8 cellular contexts compared by ENCODE assay signal in genomic region chr16:67807148-67807682, GRCh38. TPM values are rescaled to one million over a fixed set of nuclear protein-coding genes. Genes with fewer than 3 reads are reported as not detected.
DNase-seq lines count a peak whose midpoint lies in the region; ATAC-seq and TF ChIP-seq lines count a peak whose summit lies in the region.

No MANE protein-coding gene starts in this region.

- peaks cover 2% of the 10 kb centered on the region in 3 donors for H3K27me3 Mint-ChIP-seq in CD14-positive monocyte (ENCODE audit: low read depth in 3 of 3)
- no peaks in the 10 kb centered on the region for H3K27me3 Mint-ChIP-seq in IgD-negative memory B cell
- H3K27me3 Mint-ChIP-seq in natural killer cell treated with Interleukin-12 subunit alpha and Interleukin-12 subunit beta and Interleukin-15 and Interleukin-18, amount 100 ng/mL, for 72 hours: no peaks in the 10 kb centered on the region

- no peak for ATAC-seq in natural killer cell treated with Interleukin-12 subunit alpha and Interleukin-12 subunit beta and Interleukin-15 and Interleukin-18, amount 100 ng/mL, for 72 hours
- no peak for ATAC-seq in HG03280 (IDR thresholded peaks at IDR 0.05; ENCODE audit: unreplicated experiment)

- TF ChIP-seq CTCF in CD14-positive monocyte (IDR thresholded peaks at IDR 0.05) (no peak), choroid plexus epithelial cell (conservative IDR thresholded peaks at IDR 0.05; ENCODE audit: low read depth, low read length) (peak; percentile 18)

- H3K27ac Mint-ChIP-seq in CD14-positive monocyte: peak overlapping the region in 6 of 7 donors; percentile 10 to 96 (median 94)
- peak overlapping the region; percentile 47 to 94 (median 82) for H3K27ac Mint-ChIP-seq in IgD-negative memory B cell
- H3K27ac Mint-ChIP-seq in natural killer cell treated with Interleukin-12 subunit alpha and Interleukin-12 subunit beta and Interleukin-15 and Interleukin-18, amount 100 ng/mL, for 72 hours: peak overlapping the region; percentile 49 to 86

- peak overlapping the region; percentile 91 for H3K4me3 ChIP-seq in choroid plexus epithelial cell (ENCODE audit: low read depth, low read length)

- intact Hi-C loops in CD14-positive monocyte (cut with micrococcal nuclease): loop anchor here (1.0 to 10.0 kb wide), 5 partner anchors 39 to 142 kb away; partner anchors contain the start of genes C16orf86 (in 2 of the 2), ENKD1 (in 2 of the 2), NUTF2 (in 2 of the 2) and ACD (in 1 of the 2)

- H3K9me3 Mint-ChIP-seq in CD14-positive monocyte (peaks cover 0 to 2% (median 0%) of the 10 kb centered on the region in 7 donors), IgD-negative memory B cell (no peaks in the 10 kb centered on the region)
- no peaks in the 10 kb centered on the region for H3K9me3 Mint-ChIP-seq in natural killer cell treated with Interleukin-12 subunit alpha and Interleukin-12 subunit beta and Interleukin-15 and Interleukin-18, amount 100 ng/mL, for 72 hours

- H3K4me3 Mint-ChIP-seq in CD14-positive monocyte (peak overlapping the region; percentile 84 to 94), IgD-negative memory B cell (peak overlapping the region; percentile 86 to 96 (median 93))
- peak overlapping the region; percentile 83 for H3K4me3 Mint-ChIP-seq in natural killer cell treated with Interleukin-12 subunit alpha and Interleukin-12 subunit beta and Interleukin-15 and Interleukin-18, amount 100 ng/mL, for 72 hours

- H3K36me3 Mint-ChIP-seq in CD14-positive monocyte: peaks cover 9 to 22% of the 10 kb centered on the region in 2 donors
- peaks cover 4% of the 10 kb centered on the region for H3K36me3 Mint-ChIP-seq in IgD-negative memory B cell
- H3K36me3 Mint-ChIP-seq in natural killer cell treated with Interleukin-12 subunit alpha and Interleukin-12 subunit beta and Interleukin-15 and Interleukin-18, amount 100 ng/mL, for 72 hours: no peaks in the 10 kb centered on the region

- peaks cover 24% of the 10 kb centered on the region for H3K4me1 Mint-ChIP-seq in CD14-positive monocyte
- peaks cover 11 to 27% (median 12%) of the 10 kb centered on the region in 3 donors for H3K4me1 Mint-ChIP-seq in IgD-negative memory B cell
- peaks cover 29% of the 10 kb centered on the region in 2 donors for H3K4me1 Mint-ChIP-seq in natural killer cell treated with Interleukin-12 subunit alpha and Interleukin-12 subunit beta and Interleukin-15 and Interleukin-18, amount 100 ng/mL, for 72 hours (ENCODE audit: low read depth in 2 of 2)

- DNase-seq in CD14-positive monocyte (ENCODE audit: low spot score): no peak
- DNase-seq in choroid plexus epithelial cell (ENCODE audit: low read depth): no peak
- DNase-seq in natural killer cell treated with Interleukin-12 subunit alpha and Interleukin-12 subunit beta and Interleukin-15 and Interleukin-18, amount 100 ng/mL, for 72 hours (ENCODE audit: low spot score): peak; percentile 34
- no peak for DNase-seq in stimulated activated CD4-positive, alpha-beta T cell treated with anti-CD3 and anti-CD28 coated beads, Interleukin-4, amount 100 ng/mL, for 4 hours
- no peak for DNase-seq in activated CD8-positive, alpha-beta memory T cell treated with anti-CD3 and anti-CD28 coated beads for 24 hours
- no peak for DNase-seq in NCI-H1048 (lab: John Stamatoyannopoulos, UW)

RNA-seq across cellular contexts. Expression of gene TSNAXIP1, which starts 0.5 kb away (rescaled TPM):
- polyA plus RNA-seq in CD14-positive monocyte: not detected
- polyA plus RNA-seq in IgD-negative memory B cell: not detected
- total RNA-seq in natural killer cell treated with Interleukin-12 subunit alpha and Interleukin-12 subunit beta and Interleukin-15 and Interleukin-18, amount 100 ng/mL, for 72 hours: 1 to 10 TPM in 1 of 2 donors, under 1 TPM in 1; 0.24 to 1.1 TPM

RNA-seq across cellular contexts. Expression of gene RANBP10, which starts 0.9 kb away (rescaled TPM):
- polyA plus RNA-seq in CD14-positive monocyte (1 to 10 TPM; 6.4 to 6.6 TPM), IgD-negative memory B cell (10.9 TPM)
- total RNA-seq in natural killer cell treated with Interleukin-12 subunit alpha and Interleukin-12 subunit beta and Interleukin-15 and Interleukin-18, amount 100 ng/mL, for 72 hours: 10 to 100 TPM; 28.0 to 31.0 TPM

RNA-seq across cellular contexts. Expression of gene THAP11, which starts 34.9 kb away (rescaled TPM):
- 10 to 100 TPM; 52.5 to 84.2 TPM for polyA plus RNA-seq in CD14-positive monocyte
- 101 TPM for polyA plus RNA-seq in IgD-negative memory B cell
- total RNA-seq in natural killer cell treated with Interleukin-12 subunit alpha and Interleukin-12 subunit beta and Interleukin-15 and Interleukin-18, amount 100 ng/mL, for 72 hours: 10 to 100 TPM; 30.5 to 45.9 TPM

RNA-seq across cellular contexts. Expression of gene NUTF2, which starts 39.5 kb away (rescaled TPM):
- polyA plus RNA-seq in CD14-positive monocyte (100 to 1,000 TPM in 1 of 2 donors, 10 to 100 TPM in 1; 90.3 to 104 TPM), IgD-negative memory B cell (111 TPM)
- total RNA-seq in natural killer cell treated with Interleukin-12 subunit alpha and Interleukin-12 subunit beta and Interleukin-15 and Interleukin-18, amount 100 ng/mL, for 72 hours: 100 to 1,000 TPM; 114 to 124 TPM

RNA-seq across cellular contexts. Expression of gene CENPT, which starts 40.3 kb away (rescaled TPM):
- polyA plus RNA-seq in CD14-positive monocyte: 10 to 100 TPM in 1 of 2 donors, 1 to 10 TPM in 1; 8.3 to 12.4 TPM
- polyA plus RNA-seq in IgD-negative memory B cell: 13.4 TPM
- 10 to 100 TPM; 51.6 to 83.7 TPM for total RNA-seq in natural killer cell treated with Interleukin-12 subunit alpha and Interleukin-12 subunit beta and Interleukin-15 and Interleukin-18, amount 100 ng/mL, for 72 hours
